23 cellular contexts compared by ENCODE assay signal in genomic region chr7:158112571-158113320, GRCh38.
DNase-seq lines count a peak whose midpoint lies in the region; ATAC-seq lines count a peak whose summit lies in the region.
"Had no signal": no experiment of that assay in that cellular context is flagged by ENCODE, and none has a peak within 500 bp of the region (broad histone marks: within the 10 kb centered on the region; RNA-seq: fewer than 3 reads in every experiment).

No MANE protein-coding gene starts in this region.

- intact Hi-C loops in cardiac septum (cut with DNase I) (no loop called here), Right ventricle myocardium superior (cut with DNase I) (no loop called here)

- H4K8ac ChIP-seq in neuronal stem cell (ENCODE audit: low read depth, low read length) = no peak overlapping the region

- peak overlapping the region; percentile 2 for H3K9ac ChIP-seq in neuronal stem cell (ENCODE audit: low read depth, low read length, poor library complexity)

- no peaks in the 10 kb centered on the region for H3K79me1 ChIP-seq in neuronal stem cell (ENCODE audit: low read depth, low read length)

- H2BK12ac ChIP-seq in neuronal stem cell (ENCODE audit: low read length) = no peak overlapping the region

- no peak overlapping the region for H4K91ac ChIP-seq in neuronal stem cell (ENCODE audit: low read depth, low read length, poor library complexity)

- H3K14ac ChIP-seq in neuronal stem cell (ENCODE audit: low read length) = no peak overlapping the region

- no peak overlapping the region for H2AFZ ChIP-seq in neuronal stem cell (ENCODE audit: low read length)

- H3K4ac ChIP-seq in neuronal stem cell (ENCODE audit: low read length) = no peak overlapping the region

- WGBS in neuronal stem cell (ENCODE audit: extremely low coverage in 2 of 2, insufficient read length in 2 of 2, insufficient replicate concordance in 1 of 2), 2 donors = no CpG with 5 or more reads among the region's 16 CpGs

- H3K27ac ChIP-seq in neuronal stem cell (replicated peaks; ENCODE audit: low read length) = no peak overlapping the region

- H2BK120ac ChIP-seq in neuronal stem cell (ENCODE audit: low read depth, low read length) = no peak overlapping the region

- H3K18ac ChIP-seq in neuronal stem cell (ENCODE audit: low read length) = no peak overlapping the region

- H3K9me3 ChIP-seq in neuronal stem cell (replicated peaks in 1 of 2; ENCODE audit: control insufficient read depth in 2 of 2, insufficient read depth in 1 of 2, low read depth in 1 of 2, low read length in 2 of 2) = peaks cover 0 to 17% of the 10 kb centered on the region in 2 donors
- H3K9me3 ChIP-seq: BE2C had no signal

- H2BK15ac ChIP-seq in neuronal stem cell (ENCODE audit: low read length) = no peak overlapping the region

- peaks cover 0 to 2% of the 10 kb centered on the region in 2 donors for H3K4me1 ChIP-seq in neuronal stem cell (ENCODE audit: control insufficient read depth in 2 of 2, insufficient read depth in 1 of 2, low read depth in 1 of 2, low read length in 2 of 2)
- H3K4me1 ChIP-seq: BE2C had no signal

- no peak overlapping the region for H2AK5ac ChIP-seq in neuronal stem cell (ENCODE audit: low read depth, low read length)

- no peak overlapping the region for H3K4me3 ChIP-seq in neuronal stem cell (ENCODE audit: low read length in 2 of 2)

- no peak overlapping the region for H3K4me2 ChIP-seq in neuronal stem cell (ENCODE audit: insufficient read depth, low read length, poor library complexity, severe bottlenecking)

- H3K23ac ChIP-seq in neuronal stem cell (ENCODE audit: low read depth, low read length, poor library complexity) = peak overlapping the region; percentile 8

- no peaks in the 10 kb centered on the region for H3K36me3 ChIP-seq in neuronal stem cell (replicated peaks in 1 of 2; ENCODE audit: control insufficient read depth in 2 of 2, insufficient read depth in 2 of 2, low read length in 2 of 2)
- H3K36me3 ChIP-seq: BE2C had no signal

- no peak for ATAC-seq in Right ventricle myocardium superior (ENCODE audit: poor library complexity)
- ATAC-seq in left lobe of liver = no peak
- ATAC-seq: HepG2, PC-3 had no signal

- no peak overlapping the region for H2BK5ac ChIP-seq in neuronal stem cell (ENCODE audit: low read length)

- peak; percentile 44 for DNase-seq in cardiac septum (ENCODE audit: low spot score)
- no peak for DNase-seq in Right ventricle myocardium superior
- DNase-seq in left lobe of liver (ENCODE audit: low spot score) = peak; percentile 23
- no peak for DNase-seq in neuronal stem cell (ENCODE audit: low spot score)
- no peak for DNase-seq in NCI-H1092 treated with DMSO at 0.1 percent for 48 hours (lab: John Stamatoyannopoulos, UW)
- DNase-seq in NCI-H345 treated with DMSO at 0.1 percent for 48 hours (lab: John Stamatoyannopoulos, UW; ENCODE audit: unreplicated experiment) = no peak
- DNase-seq in DMS53 treated with DMSO at 0.1 percent for 48 hours (lab: John Stamatoyannopoulos, UW; ENCODE audit: unreplicated experiment) = no peak
- DNase-seq: 8988T; ACHN; BE2C; CD8-positive, alpha-beta memory T cell; DMS 273 treated with DMSO at 0.1 percent for 48 hours; DMS79 treated with DMSO at 0.1 percent for 48 hours; Kasumi-1; NCI-H1105 treated with DMSO at 0.1 percent for 48 hours; NCI-H146; NCI-H1930; NCI-H446 treated with DMSO at 0.1 percent for 48 hours; NCI-H526; NCI-H82; NK-92 treated with Interleukin-12 subunit alpha and Interleukin-12 subunit beta, amount 100 ng/mL, for 24 hours; PC-3 had no signal

- H3K27me3 ChIP-seq in neuronal stem cell (ENCODE audit: control insufficient read depth in 3 of 3, insufficient read depth in 3 of 3, low read depth in 1 of 3, low read length in 3 of 3) = no peaks in the 10 kb centered on the region
- H3K27me3 ChIP-seq: BE2C had no signal

Comparison
In these comparisons a context has a peak if more than half of its experiments do, and no peak if none do; other contexts are left out.
1. DNase-seq: peak in cardiac septum (single experiment) and left lobe of liver (single experiment); none in Right ventricle myocardium superior (single experiment), neuronal stem cell (single experiment), NCI-H1092 treated with DMSO at 0.1 percent for 48 hours (single experiment), NCI-H345 treated with DMSO at 0.1 percent for 48 hours (single experiment) and DMS53 treated with DMSO at 0.1 percent for 48 hours (single experiment).